In genomic region chr12:20643822-20644221, GRCh38 we compare ENCODE assay signal across 20 cellular contexts. TPM values are rescaled to one million over a fixed set of nuclear protein-coding genes. Genes with fewer than 3 reads are reported as not detected.
DNase-seq lines count a peak whose midpoint lies in the region; ATAC-seq and TF ChIP-seq lines count a peak whose summit lies in the region.
"Had no signal": no experiment of that assay in that cellular context is flagged by ENCODE, and none has a peak within 500 bp of the region (broad histone marks: within the 10 kb centered on the region; RNA-seq: fewer than 3 reads in every experiment).

No MANE protein-coding gene starts in this region.

- DNase-seq in Right ventricle myocardium inferior (ENCODE audit: missing footprints) (no peak), right atrium auricular region (ENCODE audit: low spot score) (no peak), heart left ventricle (no peak), cardiac septum (ENCODE audit: low spot score) (no peak), ureter (ENCODE audit: low spot score) (no peak)
- DNase-seq: 8988T; ACHN; BE2C; C1 segment of cervical spinal cord; Caco-2; Calu3; CD4-positive, alpha-beta T cell; CD8-positive, alpha-beta T cell; DMS79 treated with DMSO at 0.1 percent for 48 hours; GF-D8 had no signal

- WGBS in heart left ventricle, 4 donors: 65 to 76% (median 68%) methylated on average over 2 of the region's 2 CpGs

- intact Hi-C loops in Right ventricle myocardium inferior (cut with DNase I) (no loop called here), heart left ventricle (cut with DNase I) (loop anchor here in 3 of 10 donors (10.0 kb wide), 2 partner anchors 151 to 161 kb away; no protein-coding TSS in a partner anchor), cardiac septum (cut with DNase I) (loop anchor here (10.0 kb wide), 1 partner anchor 151 kb away; no protein-coding TSS in a partner anchor)

- H3K36me3 ChIP-seq in right atrium auricular region (peaks cover 18% of the 10 kb centered on the region), heart left ventricle (peaks cover 0 to 83% (median 13%) of the 10 kb centered on the region in 9 donors)
- H3K36me3 ChIP-seq: BE2C, BLaER1 had no signal

- H3K27me3 ChIP-seq in right atrium auricular region: no peaks in the 10 kb centered on the region
- no peaks in the 10 kb centered on the region for H3K27me3 ChIP-seq in heart left ventricle
- H3K27me3 ChIP-seq: BE2C, BLaER1 had no signal

- H3K9me3 ChIP-seq in right atrium auricular region: no peaks in the 10 kb centered on the region
- H3K9me3 ChIP-seq in heart left ventricle: no peaks in the 10 kb centered on the region
- H3K9me3 ChIP-seq: BE2C, BLaER1, Caco-2 had no signal

- no peak for TF ChIP-seq POLR2A in heart left ventricle (IDR thresholded peaks at IDR 0.05)

- TF ChIP-seq CTCF in right atrium auricular region (IDR thresholded peaks at IDR 0.05): no peak
- TF ChIP-seq CTCF in heart left ventricle (IDR thresholded peaks at IDR 0.05): no peak
- peak; percentile 30 for TF ChIP-seq CTCF in C4-2B (conservative IDR thresholded peaks at IDR 0.05)
- TF ChIP-seq CTCF in VCaP (conservative IDR thresholded peaks at IDR 0.05): no peak

- H3K27ac ChIP-seq in right atrium auricular region: no peak overlapping the region
- no peak overlapping the region for H3K27ac ChIP-seq in heart left ventricle
- H3K27ac ChIP-seq in C4-2B: no peak overlapping the region
- H3K27ac ChIP-seq in VCaP: peak overlapping the region; percentile 23; the same call in 1 of the 2 replicates
- H3K27ac ChIP-seq: BLaER1 had no signal

- ATAC-seq in Right ventricle myocardium inferior (peak; percentile 21), heart left ventricle (peak in 3 of 4 donors; percentile 31 to 45 (median 39)), GM18909 (IDR thresholded peaks at IDR 0.05; ENCODE audit: poor library complexity, unreplicated experiment) (no peak)
- ATAC-seq: CD8-positive, alpha-beta T cell had no signal

- H3K4me1 ChIP-seq in right atrium auricular region (no peaks in the 10 kb centered on the region), heart left ventricle (peaks cover 0 to 15% (median 0%) of the 10 kb centered on the region in 12 donors)
- H3K4me1 ChIP-seq: BE2C, BLaER1, Caco-2 had no signal

- H3K4me3 ChIP-seq in right atrium auricular region: no peak overlapping the region
- no peak overlapping the region for H3K4me3 ChIP-seq in heart left ventricle
- H3K4me3 ChIP-seq: BLaER1 had no signal

RNA-seq across cellular contexts. Expression of gene SLCO1C1, which starts 51.3 kb away (rescaled TPM):
- total RNA-seq in Right ventricle myocardium inferior: 1.2 TPM
- total RNA-seq in right atrium auricular region: 1 to 10 TPM in 1 of 2 donors, under 1 TPM in 1; 0.31 to 2.0 TPM
- total RNA-seq in heart left ventricle: 1 to 10 TPM in 7 of 9 donors, under 1 TPM in 2; 0.82 to 7.2 (median 1.5) TPM
- polyA plus RNA-seq in heart left ventricle: under 1 TPM; 0.57 to 0.61 TPM
- total RNA-seq in cardiac septum: 1.8 TPM
- total RNA-seq in ureter: not detected
- total RNA-seq: Caco-2; CD4-positive, alpha-beta T cell; CD8-positive, alpha-beta T cell had no signal
- polyA plus RNA-seq: AG04450 had no signal
